ENCODE assay signal across 1 cellular context in the genomic region with DNA sequence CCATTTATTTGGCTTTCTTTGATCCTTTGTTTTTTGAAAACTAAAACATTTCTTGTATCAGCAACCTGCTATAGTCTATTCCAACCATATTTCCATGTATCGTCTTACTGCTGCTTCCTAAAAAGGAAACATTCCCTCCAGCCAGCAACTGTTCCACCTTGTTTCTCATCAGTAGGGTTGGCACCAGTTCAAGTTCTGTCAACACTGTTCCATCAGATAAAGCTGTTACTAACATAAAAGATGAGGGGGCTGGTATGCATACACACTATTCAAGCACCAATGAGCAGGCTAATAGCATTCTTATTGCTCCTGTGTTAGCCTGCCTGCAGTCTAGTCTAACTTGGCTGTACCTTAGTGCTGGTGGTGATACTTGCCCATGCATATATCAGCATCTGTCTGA.
TF ChIP-seq lines count a peak whose summit lies in the region.

No MANE protein-coding gene starts in this region.

TF ChIP-seq in IMR-90, 13 proteins besides CTCF, POLR2A, EP300 and RAD21 (continued from another document):
- TF ChIP-seq USF2 (IDR thresholded peaks at IDR 0.05; ENCODE audit: low read depth, low read length), result no peak
- TF ChIP-seq NFE2L2 (IDR thresholded peaks at IDR 0.05; ENCODE audit: low read depth, low read length), result no peak
- no peak for TF ChIP-seq MAZ (IDR thresholded peaks at IDR 0.05; ENCODE audit: borderline replicate concordance, low read depth, low read length)
